Comparison of ENCODE assay signal across 24 cellular contexts in genomic region chr2:46151582-46151981, GRCh38.
DNase-seq lines count a peak whose midpoint lies in the region; ATAC-seq, FAIRE-seq and TF ChIP-seq lines count a peak whose summit lies in the region.
"Had no signal": no experiment of that assay in that cellular context is flagged by ENCODE, and none has a peak within 500 bp of the region (broad histone marks: within the 10 kb centered on the region; RNA-seq: fewer than 3 reads in every experiment).

No MANE protein-coding gene starts in this region.

- POLR2A ChIA-PET in IMR-90 (lab: Charles Lee; ENCODE audit: unreplicated experiment) (no interaction called here), HepG2 (lab: Yijun Ruan, JAX) (no interaction called here)

- peak overlapping the region; percentile 18; the same call in 1 of the 2 replicates for H3K14ac ChIP-seq in IMR-90 (replicated peaks; ENCODE audit: low read depth, low read length)

- H3K79me2 ChIP-seq in HepG2 (ENCODE audit: insufficient read depth, low read length), result no peaks in the 10 kb centered on the region

- no peak overlapping the region for H3K56ac ChIP-seq in IMR-90 (ENCODE audit: extremely low read depth, insufficient read depth, low read length)

- no peak overlapping the region for H3K27ac Mint-ChIP-seq in chondrocyte (ENCODE audit: unreplicated experiment)
- H3K27ac Mint-ChIP-seq: activated CD8-positive, alpha-beta memory T cell treated with anti-CD3 and anti-CD28 coated beads, Interleukin-2, amount 10 ng/mL, durations not matched to agents 7 days and 5 days; activated naive CD4-positive, alpha-beta T cell treated with anti-CD3 and anti-CD28 coated beads, Interleukin-2, amount 10 ng/mL, durations not matched to agents 7 days and 5 days; activated T-cell treated with anti-CD3 and anti-CD28 coated beads, Interleukin-2, amount 50 U/mL, for 72 hours; endodermal cell; naive thymus-derived CD8-positive, alpha-beta T cell; stimulated activated naive CD8-positive, alpha-beta T cell treated with anti-CD3 and anti-CD28 coated beads, Interleukin-15, amount 100 ng/mL, for 72 hours; WTC11 had no signal

- WGBS in IMR-90 (ENCODE audit: extremely low coverage in 2 of 2, insufficient read length in 1 of 2), 2 experiments, result no CpG with 5 or more reads among the region's 4 CpGs
- 60% methylated on average over 4 of the region's 4 CpGs for WGBS in HepG2 (ENCODE audit: low lambda C conversion rate)

- no peak for TF ChIP-seq RAD21 in IMR-90 (IDR thresholded peaks at IDR 0.05; ENCODE audit: low read length)
- TF ChIP-seq RAD21 in HepG2 (CRISPR knock-in tag; IDR thresholded peaks at IDR 0.05), result no peak

- H4K91ac ChIP-seq in IMR-90 (ENCODE audit: insufficient read depth, low read depth, low read length), result 0 out of 2 replicates have a peak overlapping the region, but pooled peaks have one; percentile 56

- no peaks in the 10 kb centered on the region for H3K9me3 Mint-ChIP-seq in chondrocyte (ENCODE audit: low read depth)
- H3K9me3 Mint-ChIP-seq: activated naive CD4-positive, alpha-beta T cell treated with anti-CD3 and anti-CD28 coated beads, Interleukin-2, amount 10 ng/mL, durations not matched to agents 7 days and 5 days; activated T-cell treated with anti-CD3 and anti-CD28 coated beads, Interleukin-2, amount 50 U/mL, for 72 hours; endodermal cell; naive thymus-derived CD8-positive, alpha-beta T cell; stimulated activated naive CD8-positive, alpha-beta T cell treated with anti-CD3 and anti-CD28 coated beads, Interleukin-15, amount 100 ng/mL, for 72 hours; WTC11 had no signal

- H2AFZ ChIP-seq in IMR-90 (replicated peaks; ENCODE audit: low read length, poor library complexity) (peak overlapping the region; percentile 76), HepG2 (ENCODE audit: low read length) (no peak overlapping the region)

- peak overlapping the region; percentile 48 for H2BK5ac ChIP-seq in IMR-90 (ENCODE audit: low read depth, low read length, poor library complexity, severe bottlenecking)

- H2AK9ac ChIP-seq in IMR-90 (replicated peaks; ENCODE audit: low read depth, low read length, poor library complexity), result no peak overlapping the region

- H3K9ac ChIP-seq in IMR-90 (ENCODE audit: low read depth, low read length) (no peak overlapping the region), HepG2 (ENCODE audit: insufficient read depth, low read depth, low read length) (no peak overlapping the region)
- H3K9ac ChIP-seq: KMS-11 had no signal

- H3K27me3 ChIP-seq in IMR-90 (ENCODE audit: control insufficient read depth, insufficient read depth, low read length) (no peaks in the 10 kb centered on the region), HepG2 (ENCODE audit: control insufficient read depth in 1 of 2, insufficient read depth in 2 of 2, low read length in 2 of 2) (no peaks in the 10 kb centered on the region), lower lobe of right lung (ENCODE audit: low read depth) (no peaks in the 10 kb centered on the region)
- H3K27me3 ChIP-seq: cardiac muscle cell, left lung, uterus had no signal

- no peak overlapping the region for H3K4me3 Mint-ChIP-seq in chondrocyte (ENCODE audit: unreplicated experiment)
- H3K4me3 Mint-ChIP-seq: activated CD8-positive, alpha-beta memory T cell treated with anti-CD3 and anti-CD28 coated beads, Interleukin-2, amount 10 ng/mL, durations not matched to agents 7 days and 5 days; activated naive CD4-positive, alpha-beta T cell treated with anti-CD3 and anti-CD28 coated beads, Interleukin-2, amount 10 ng/mL, durations not matched to agents 7 days and 5 days; endodermal cell; naive thymus-derived CD8-positive, alpha-beta T cell; stimulated activated naive CD8-positive, alpha-beta T cell treated with anti-CD3 and anti-CD28 coated beads, Interleukin-15, amount 100 ng/mL, for 72 hours; WTC11 had no signal

- H2BK15ac ChIP-seq in IMR-90 (ENCODE audit: low read depth, low read length), result 0 out of 3 replicates have a peak overlapping the region, but pooled peaks have one; percentile 42

- H3K27me3 Mint-ChIP-seq in chondrocyte (ENCODE audit: low read depth), result no peaks in the 10 kb centered on the region
- H3K27me3 Mint-ChIP-seq: activated CD8-positive, alpha-beta memory T cell treated with anti-CD3 and anti-CD28 coated beads, Interleukin-2, amount 10 ng/mL, durations not matched to agents 7 days and 5 days; activated naive CD4-positive, alpha-beta T cell treated with anti-CD3 and anti-CD28 coated beads, Interleukin-2, amount 10 ng/mL, durations not matched to agents 7 days and 5 days; naive thymus-derived CD8-positive, alpha-beta T cell; stimulated activated naive CD8-positive, alpha-beta T cell treated with anti-CD3 and anti-CD28 coated beads, Interleukin-15, amount 100 ng/mL, for 72 hours had no signal

- intact Hi-C loops in IMR-90 (cut with micrococcal nuclease), result no loop called here
- intact Hi-C loops in HepG2 (cut with micrococcal nuclease; ENCODE audit: unreplicated experiment), result no loop called here
- intact Hi-C loops in lower lobe of right lung (cut with DNase I), result no loop called here

- H2BK20ac ChIP-seq in IMR-90 (ENCODE audit: low read depth, low read length), result peak overlapping the region; percentile 44; the same call in 1 of the 2 replicates

- H4K5ac ChIP-seq in IMR-90 (ENCODE audit: low read depth, low read length), result no peak overlapping the region

- H3K9me1 ChIP-seq in IMR-90 (ENCODE audit: insufficient read depth, low read length), result peaks cover 21% of the 10 kb centered on the region

- no peak overlapping the region for H3K23ac ChIP-seq in IMR-90 (ENCODE audit: low read depth, low read length)

- H3K36me3 ChIP-seq in IMR-90 (ENCODE audit: control insufficient read depth, insufficient read depth, low read length), result peaks cover 3% of the 10 kb centered on the region; the same call in 1 of the 2 replicates
- no peaks in the 10 kb centered on the region for H3K36me3 ChIP-seq in HepG2 (replicated peaks in 1 of 2; ENCODE audit: control insufficient read depth in 1 of 2, insufficient read depth in 2 of 2, low read length in 2 of 2)
- H3K36me3 ChIP-seq in lower lobe of right lung, result peaks cover 47% of the 10 kb centered on the region
- H3K36me3 ChIP-seq: cardiac muscle cell, uterus had no signal

- peaks cover 16% of the 10 kb centered on the region for H3K4me1 Mint-ChIP-seq in chondrocyte (ENCODE audit: low read depth)

- TF ChIP-seq POLR2A in GM12891 (IDR thresholded peaks at IDR 0.05; ENCODE audit: low read depth, low read length) (no peak), IMR-90 (IDR thresholded peaks at IDR 0.05; ENCODE audit: low read depth, low read length) (no peak), HepG2 (IDR thresholded peaks at IDR 0.05; ENCODE audit: insufficient read depth in 1 of 2, low read depth in 2 of 2, low read length in 2 of 2) (no peak)

- H2BK120ac ChIP-seq in IMR-90 (ENCODE audit: low read depth, low read length), result peak overlapping the region; percentile 35

- H3K18ac ChIP-seq in IMR-90 (ENCODE audit: low read depth, low read length), result 0 out of 2 replicates have a peak overlapping the region, but pooled peaks have one; percentile 2

- BruUV-seq in IMR-90 (replicated peaks; lab: Mats Ljungman, UMichigan) (no TSS peak), HepG2 (replicated peaks; lab: Mats Ljungman, UMichigan) (no TSS peak)

- H3K4me1 ChIP-seq in IMR-90 (ENCODE audit: control insufficient read depth, insufficient read depth, low read length), result peaks cover 4% of the 10 kb centered on the region
- H3K4me1 ChIP-seq in HepG2 (ENCODE audit: insufficient read depth, low read length), result no peaks in the 10 kb centered on the region
- H3K4me1 ChIP-seq in lower lobe of right lung, result peaks cover 21% of the 10 kb centered on the region
- H3K4me1 ChIP-seq: left lung, uterus had no signal

- no peak overlapping the region for H3K4me2 ChIP-seq in IMR-90 (ENCODE audit: low read depth, low read length)
- no peak overlapping the region for H3K4me2 ChIP-seq in HepG2 (ENCODE audit: low read depth, low read length)
- H3K4me2 ChIP-seq: KMS-11 had no signal

- peaks cover 4% of the 10 kb centered on the region for H4K20me1 ChIP-seq in IMR-90 (ENCODE audit: insufficient read depth, low read length)
- no peaks in the 10 kb centered on the region for H4K20me1 ChIP-seq in HepG2 (ENCODE audit: insufficient read depth, low read length)

- ATAC-seq in IMR-90 (ENCODE audit: low read depth) (peak; percentile 7), HepG2 (peak; percentile 35; the same call in 1 of the 3 replicates), GM18511 (IDR thresholded peaks at IDR 0.05; ENCODE audit: unreplicated experiment) (no peak), lower lobe of right lung (no peak)
- ATAC-seq: activated CD8-positive, alpha-beta memory T cell treated with anti-CD3 and anti-CD28 coated beads, Interleukin-2, amount 10 ng/mL, durations not matched to agents 7 days and 5 days; naive thymus-derived CD8-positive, alpha-beta T cell; WTC11 had no signal

- TF ChIP-seq EP300 in HepG2 (IDR thresholded peaks at IDR 0.05; ENCODE audit: low read depth in 2 of 2, low read length in 2 of 2) (no peak), HepG2 (CRISPR knock-in tag; IDR thresholded peaks at IDR 0.05; ENCODE audit: borderline replicate concordance) (no peak)

- peak overlapping the region; percentile 73 for H2AK5ac ChIP-seq in IMR-90 (ENCODE audit: low read depth, low read length)

- in situ Hi-C loops in IMR-90 (cut with MboI; ENCODE audit: low sequenced_read_pairs) (no loop called here), HepG2 (cut with HindIII; ENCODE audit: extremely low pct_ligation_motif_present, low pct_unique_long_range_greater_than_20kb) (no loop called here)

- no peak for DNase-seq in GM12891 (ENCODE audit: insufficient read length, low spot score)
- peak; percentile 60 for DNase-seq in IMR-90
- DNase-seq in choroid plexus epithelial cell (ENCODE audit: low read depth), result peak; percentile 35
- DNase-seq in HepG2 (ENCODE audit: low spot score), result no peak
- DNase-seq in chondrocyte (ENCODE audit: low spot score), result no peak
- no peak for DNase-seq in T-helper 9 cell
- DNase-seq in lower lobe of right lung, result no peak
- DNase-seq: activated CD8-positive, alpha-beta memory T cell treated with anti-CD3 and anti-CD28 coated beads, Interleukin-2, amount 10 ng/mL, durations not matched to agents 7 days and 5 days; activated naive CD4-positive, alpha-beta T cell treated with anti-CD3 and anti-CD28 coated beads, Interleukin-2, amount 10 ng/mL, durations not matched to agents 7 days and 5 days; endodermal cell; H7; left lung; midbrain; naive thymus-derived CD8-positive, alpha-beta T cell; NCI-H1436 treated with DMSO at 0.1 percent for 48 hours; NCI-H524 had no signal

- H3K4me3 ChIP-seq in IMR-90 (ENCODE audit: insufficient read depth, low read depth, low read length) (no peak overlapping the region), choroid plexus epithelial cell (ENCODE audit: low read depth, low read length) (no peak overlapping the region), HepG2 (replicated peaks in 1 of 3; ENCODE audit: insufficient read depth in 1 of 3, low read depth in 2 of 3, low read length in 3 of 3) (no peak overlapping the region), lower lobe of right lung (no peak overlapping the region)
- H3K4me3 ChIP-seq: cardiac muscle cell, left lung, uterus had no signal

- CTCF ChIA-PET in IMR-90 (lab: Yijun Ruan, JAX), result interaction anchor here (0.6 kb wide), 1 partner anchor 121 kb away, joined by 3 read pairs; no protein-coding TSS in a partner anchor
- CTCF ChIA-PET in HepG2 (lab: Yijun Ruan, JAX; ENCODE audit: low intra/inter-chr PET ratio, low total read pairs), result no interaction called here

- 0 out of 4 replicates have a peak overlapping the region, but pooled peaks of 1 of the 2 experiments have one; percentile 38 for H4K8ac ChIP-seq in IMR-90 (ENCODE audit: low read depth in 2 of 2, low read length in 2 of 2)

- TF ChIP-seq CTCF in IMR-90 (conservative IDR thresholded peaks at IDR 0.05; ENCODE audit: low read depth, low read length), result no peak
- no peak for TF ChIP-seq CTCF in choroid plexus epithelial cell (conservative IDR thresholded peaks at IDR 0.05; ENCODE audit: low read depth, low read length)
- no peak for TF ChIP-seq CTCF in HepG2 (CRISPR knock-in tag; IDR thresholded peaks at IDR 0.05)
- TF ChIP-seq CTCF in chondrocyte (IDR thresholded peaks at IDR 0.05), result no peak
- TF ChIP-seq CTCF in lower lobe of right lung (IDR thresholded peaks at IDR 0.05), result no peak

- H3K27ac ChIP-seq in IMR-90 (ENCODE audit: insufficient read depth, low read length) (no peak overlapping the region), HepG2 (ENCODE audit: extremely low read length, insufficient read depth, low read length) (no peak overlapping the region), lower lobe of right lung (no peak overlapping the region)
- H3K27ac ChIP-seq: cardiac muscle cell, KMS-11, left lung, uterus had no signal

- H3K36me3 Mint-ChIP-seq in chondrocyte (ENCODE audit: low read depth), result peaks cover 12% of the 10 kb centered on the region
- H3K36me3 Mint-ChIP-seq: WTC11 had no signal

- H3K79me1 ChIP-seq in IMR-90 (ENCODE audit: low read depth in 1 of 2, low read length in 2 of 2), result peaks cover 0 to 25% of the 10 kb centered on the region in 2 experiments; a peak in 2 of 4 replicates

- H3K9me3 ChIP-seq in IMR-90 (ENCODE audit: control insufficient read depth, insufficient read depth, low read length) (no peaks in the 10 kb centered on the region), HepG2 (ENCODE audit: low read length) (no peaks in the 10 kb centered on the region), lower lobe of right lung (no peaks in the 10 kb centered on the region)
- H3K9me3 ChIP-seq: left lung, uterus had no signal

- dilution Hi-C loops in IMR-90 (cut with HindIII; ENCODE audit: low sequenced_read_pairs, unreplicated experiment), result no loop called here

- peak overlapping the region; percentile 66 for H3K4ac ChIP-seq in IMR-90 (ENCODE audit: low read depth, low read length)

- peak; percentile 5 for FAIRE-seq in GM12891 (lab: Jason Lieb, UNC)
- no peak for FAIRE-seq in HepG2 (lab: Jason Lieb, UNC)
- FAIRE-seq: D721Med had no signal

Comparison
In these comparisons a context has a peak if more than half of its experiments do, and no peak if none do; other contexts are left out.
1. DNase-seq: peak in IMR-90 (single experiment) and choroid plexus epithelial cell (single experiment); none in GM12891 (single experiment), HepG2 (single experiment), chondrocyte (single experiment), T-helper 9 cell (single experiment) and lower lobe of right lung (single experiment).
2. ATAC-seq: peak in IMR-90 (single experiment) and HepG2 (single experiment); none in GM18511 (single experiment) and lower lobe of right lung (0 of 2).